In the genomic region with DNA sequence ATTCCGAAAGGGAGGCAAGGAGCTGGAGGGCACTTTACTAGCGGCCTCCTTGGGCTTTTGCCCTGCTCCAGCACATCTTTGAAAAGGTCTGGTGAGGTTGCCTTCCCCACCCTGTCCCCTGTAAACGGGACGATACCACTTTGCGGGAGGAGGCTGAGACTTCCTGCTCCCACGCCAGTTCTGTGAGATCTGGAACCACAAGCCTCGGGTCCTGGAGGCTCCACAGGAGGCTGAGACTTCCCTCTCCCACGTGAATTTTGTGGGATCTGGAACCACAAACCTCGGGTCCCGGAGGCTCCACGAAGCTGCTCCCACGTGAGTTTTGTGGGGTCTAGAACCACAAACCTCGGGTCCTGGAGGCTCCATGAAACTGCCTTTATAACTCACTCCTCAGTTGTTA, we compare ENCODE assay signal across 15 cellular contexts.
DNase-seq lines count a peak whose midpoint lies in the region; ATAC-seq and TF ChIP-seq lines count a peak whose summit lies in the region.
"Had no signal": no experiment of that assay in that cellular context is flagged by ENCODE, and none has a peak within 500 bp of the region (broad histone marks: within the 10 kb centered on the region; RNA-seq: fewer than 3 reads in every experiment).

No MANE protein-coding gene starts in this region.

- ATAC-seq in lower lobe of right lung, result no peak

- no peak overlapping the region for H3K27ac Mint-ChIP-seq in activated CD4-positive, alpha-beta memory T cell treated with anti-CD3 and anti-CD28 coated beads, Interleukin-2, amount 10 ng/mL, durations not matched to agents 7 days and 5 days
- no peak overlapping the region for H3K27ac Mint-ChIP-seq in activated CD4-positive, alpha-beta memory T cell treated with anti-CD3 and anti-CD28 coated beads for 36 hours
- H3K27ac Mint-ChIP-seq in T-helper 2 cell treated with Interferon-gamma antibody and Interleukin-4, amounts not matched to agents 5 μg/mL and 100 μg/mL, for 36 hours, result no peak overlapping the region
- H3K27ac Mint-ChIP-seq: CD8-positive, alpha-beta memory T cell had no signal

- H3K4me1 ChIP-seq in lower lobe of right lung (no peaks in the 10 kb centered on the region), spleen (no peaks in the 10 kb centered on the region)

- H3K27me3 Mint-ChIP-seq in activated CD4-positive, alpha-beta memory T cell treated with anti-CD3 and anti-CD28 coated beads, Interleukin-2, amount 10 ng/mL, durations not matched to agents 7 days and 5 days, result peaks cover 12% of the 10 kb centered on the region
- no peaks in the 10 kb centered on the region for H3K27me3 Mint-ChIP-seq in activated CD4-positive, alpha-beta memory T cell treated with anti-CD3 and anti-CD28 coated beads for 36 hours
- peaks cover 12% of the 10 kb centered on the region for H3K27me3 Mint-ChIP-seq in T-helper 2 cell treated with Interferon-gamma antibody and Interleukin-4, amounts not matched to agents 5 μg/mL and 100 μg/mL, for 36 hours (ENCODE audit: low read depth)

- peaks cover 9% of the 10 kb centered on the region for H3K27me3 ChIP-seq in lower lobe of right lung (ENCODE audit: low read depth)
- peaks cover 0 to 15% (median 0%) of the 10 kb centered on the region in 7 donors for H3K27me3 ChIP-seq in spleen (replicated peaks in 1 of 7)
- H3K27me3 ChIP-seq: BLaER1 had no signal

- H3K36me3 ChIP-seq in lower lobe of right lung (no peaks in the 10 kb centered on the region), spleen (no peaks in the 10 kb centered on the region)
- H3K36me3 ChIP-seq: BLaER1 had no signal

- H3K4me3 Mint-ChIP-seq in activated CD4-positive, alpha-beta memory T cell treated with anti-CD3 and anti-CD28 coated beads, Interleukin-2, amount 10 ng/mL, durations not matched to agents 7 days and 5 days, result no peak overlapping the region
- no peak overlapping the region for H3K4me3 Mint-ChIP-seq in activated CD4-positive, alpha-beta memory T cell treated with anti-CD3 and anti-CD28 coated beads for 36 hours
- no peak overlapping the region for H3K4me3 Mint-ChIP-seq in T-helper 2 cell treated with Interferon-gamma antibody and Interleukin-4, amounts not matched to agents 5 μg/mL and 100 μg/mL, for 36 hours

- WGBS in spleen, 5 donors, result 40 to 62% (median 55%) methylated on average over 7 to 13 of the region's 13 CpGs

- H3K9me3 Mint-ChIP-seq in activated CD4-positive, alpha-beta memory T cell treated with anti-CD3 and anti-CD28 coated beads, Interleukin-2, amount 10 ng/mL, durations not matched to agents 7 days and 5 days, result peaks cover 2% of the 10 kb centered on the region
- H3K9me3 Mint-ChIP-seq in activated CD4-positive, alpha-beta memory T cell treated with anti-CD3 and anti-CD28 coated beads for 36 hours, result no peaks in the 10 kb centered on the region
- peaks cover 3% of the 10 kb centered on the region for H3K9me3 Mint-ChIP-seq in T-helper 2 cell treated with Interferon-gamma antibody and Interleukin-4, amounts not matched to agents 5 μg/mL and 100 μg/mL, for 36 hours

- intact Hi-C loops in activated CD4-positive, alpha-beta memory T cell treated with anti-CD3 and anti-CD28 coated beads for 36 hours (cut with micrococcal nuclease), result loop anchor here (10.0 kb wide), 1 partner anchor 213 kb away; a partner anchor contains a TSS
- intact Hi-C loops in lower lobe of right lung (cut with DNase I) (no loop called here), spleen (cut with DNase I; ENCODE audit: low total_unique reads) (no loop called here)

- TF ChIP-seq CTCF in NB4 (IDR thresholded peaks at IDR 0.05; ENCODE audit: low read depth, low read length), result no peak
- TF ChIP-seq CTCF in lower lobe of right lung (IDR thresholded peaks at IDR 0.05), result no peak
- no peak for TF ChIP-seq CTCF in spleen (IDR thresholded peaks at IDR 0.05 in 8 of 11, conservative IDR thresholded peaks at IDR 0.05 in 3 of 11)

- peak; percentile 10 for DNase-seq in activated CD4-positive, alpha-beta memory T cell treated with anti-CD3 and anti-CD28 coated beads, Interleukin-2, amount 10 ng/mL, durations not matched to agents 7 days and 5 days
- no peak for DNase-seq in activated CD4-positive, alpha-beta memory T cell treated with anti-CD3 and anti-CD28 coated beads for 36 hours
- DNase-seq in NB4 (ENCODE audit: low read depth), result peak; percentile 46
- DNase-seq in lower lobe of right lung, result peak; percentile 12
- peak; percentile 22 for DNase-seq in spleen
- DNase-seq in stimulated activated CD4-positive, alpha-beta T cell treated with anti-CD3 and anti-CD28 coated beads, Interleukin-15, amount 100 ng/mL, for 24 hours, result no peak
- DNase-seq in T-helper 2 cell treated with Interferon-gamma antibody and Interleukin-4, amounts not matched to agents 5 μg/mL and 100 μg/mL, for 36 hours (ENCODE audit: low spot score), result no peak
- DNase-seq in NCI-H510A treated with DMSO at 0.1 percent for 48 hours (lab: John Stamatoyannopoulos, UW), result no peak
- DNase-seq: DND-41, GOT3, NCI-H1048, NCI-H1436 treated with DMSO at 0.1 percent for 48 hours, PC-9 had no signal

- CTCF ChIA-PET in activated CD4-positive, alpha-beta memory T cell treated with anti-CD3 and anti-CD28 coated beads, Interleukin-2, amount 10 ng/mL, durations not matched to agents 7 days and 5 days (lab: Charles Lee), result no interaction called here
- CTCF ChIA-PET in activated CD4-positive, alpha-beta memory T cell treated with anti-CD3 and anti-CD28 coated beads for 36 hours (lab: Charles Lee), result no interaction called here

- no peaks in the 10 kb centered on the region for H3K9me3 ChIP-seq in lower lobe of right lung
- H3K9me3 ChIP-seq in spleen, result no peaks in the 10 kb centered on the region

- H3K27ac ChIP-seq in lower lobe of right lung (no peak overlapping the region), spleen (no peak overlapping the region)
- H3K27ac ChIP-seq: BLaER1, PC-9 had no signal

- no peak for TF ChIP-seq POLR2A in NB4 (IDR thresholded peaks at IDR 0.05; ENCODE audit: extremely low read depth, insufficient read length)
- TF ChIP-seq POLR2A in spleen (IDR thresholded peaks at IDR 0.05), result no peak

- H3K4me1 Mint-ChIP-seq in activated CD4-positive, alpha-beta memory T cell treated with anti-CD3 and anti-CD28 coated beads, Interleukin-2, amount 10 ng/mL, durations not matched to agents 7 days and 5 days, result peaks cover 10% of the 10 kb centered on the region
- H3K4me1 Mint-ChIP-seq in activated CD4-positive, alpha-beta memory T cell treated with anti-CD3 and anti-CD28 coated beads for 36 hours (ENCODE audit: low read depth), result no peaks in the 10 kb centered on the region
- H3K4me1 Mint-ChIP-seq in T-helper 2 cell treated with Interferon-gamma antibody and Interleukin-4, amounts not matched to agents 5 μg/mL and 100 μg/mL, for 36 hours (ENCODE audit: low read depth), result peaks cover 17% of the 10 kb centered on the region

- POLR2A ChIA-PET in activated CD4-positive, alpha-beta memory T cell treated with anti-CD3 and anti-CD28 coated beads, Interleukin-2, amount 10 ng/mL, durations not matched to agents 7 days and 5 days (lab: Charles Lee), result no interaction called here
- POLR2A ChIA-PET in activated CD4-positive, alpha-beta memory T cell treated with anti-CD3 and anti-CD28 coated beads for 36 hours (lab: Charles Lee), result no interaction called here

- no peak overlapping the region for H3K4me3 ChIP-seq in NB4 (ENCODE audit: low read depth, low read length)
- no peak overlapping the region for H3K4me3 ChIP-seq in lower lobe of right lung
- H3K4me3 ChIP-seq in spleen, result no peak overlapping the region
- H3K4me3 ChIP-seq: BLaER1, PC-9 had no signal

- H3K36me3 Mint-ChIP-seq in activated CD4-positive, alpha-beta memory T cell treated with anti-CD3 and anti-CD28 coated beads, Interleukin-2, amount 10 ng/mL, durations not matched to agents 7 days and 5 days (ENCODE audit: low read depth), result no peaks in the 10 kb centered on the region
- no peaks in the 10 kb centered on the region for H3K36me3 Mint-ChIP-seq in activated CD4-positive, alpha-beta memory T cell treated with anti-CD3 and anti-CD28 coated beads for 36 hours
- no peaks in the 10 kb centered on the region for H3K36me3 Mint-ChIP-seq in T-helper 2 cell treated with Interferon-gamma antibody and Interleukin-4, amounts not matched to agents 5 μg/mL and 100 μg/mL, for 36 hours (ENCODE audit: low read depth)
- H3K36me3 Mint-ChIP-seq: CD8-positive, alpha-beta memory T cell had no signal

Comparison
In these comparisons a context has a peak if more than half of its experiments do, and no peak if none do; other contexts are left out.
1. DNase-seq: peak in activated CD4-positive, alpha-beta memory T cell treated with anti-CD3 and anti-CD28 coated beads, Interleukin-2, amount 10 ng/mL, durations not matched to agents 7 days and 5 days (single experiment), NB4 (single experiment), lower lobe of right lung (single experiment) and spleen (single experiment); none in activated CD4-positive, alpha-beta memory T cell treated with anti-CD3 and anti-CD28 coated beads for 36 hours (single experiment), stimulated activated CD4-positive, alpha-beta T cell treated with anti-CD3 and anti-CD28 coated beads, Interleukin-15, amount 100 ng/mL, for 24 hours (single experiment), T-helper 2 cell treated with Interferon-gamma antibody and Interleukin-4, amounts not matched to agents 5 μg/mL and 100 μg/mL, for 36 hours (single experiment) and NCI-H510A treated with DMSO at 0.1 percent for 48 hours (single experiment).